In genomic region chr16:54928421-54929089, GRCh38 we compare ENCODE assay signal across 8 cellular contexts. TPM values are rescaled to one million over a fixed set of nuclear protein-coding genes. Genes with fewer than 3 reads are reported as not detected.
DNase-seq lines count a peak whose midpoint lies in the region; ATAC-seq lines count a peak whose summit lies in the region.

No MANE protein-coding gene starts in this region.

- peaks cover 9% of the 10 kb centered on the region for H3K36me3 Mint-ChIP-seq in activated naive CD8-positive, alpha-beta T cell

- intact Hi-C loops in left ventricle myocardium superior (cut with micrococcal nuclease) (loop anchor here (10.0 kb wide), 1 partner anchor 644 kb away; the partner anchor contains the start of gene IRX3), sciatic nerve (cut with DNase I) (no loop called here)

- peaks cover 35% of the 10 kb centered on the region for H3K4me1 Mint-ChIP-seq in activated naive CD8-positive, alpha-beta T cell (ENCODE audit: low read depth)

- H3K4me3 Mint-ChIP-seq in activated naive CD8-positive, alpha-beta T cell: peak overlapping the region; percentile 91

- H3K27me3 Mint-ChIP-seq in activated naive CD8-positive, alpha-beta T cell: peaks cover 41% of the 10 kb centered on the region

- no peak overlapping the region for H3K27ac Mint-ChIP-seq in activated naive CD8-positive, alpha-beta T cell

- ATAC-seq in GM18520 (IDR thresholded peaks at IDR 0.05; ENCODE audit: unreplicated experiment) (peak; percentile 41), HG03025 (IDR thresholded peaks at IDR 0.05; ENCODE audit: low FRiP score, unreplicated experiment) (peak; percentile 42), left ventricle myocardium superior (peak; percentile 64), sciatic nerve (no peak)

- peak in 12 of 14 donors; percentile 25 to 87 (median 66) for DNase-seq in C1 segment of cervical spinal cord (lab: John Stamatoyannopoulos, UW)
- DNase-seq in NCI-H226: peak; percentile 19
- peak; percentile 89 for DNase-seq in left ventricle myocardium superior
- peak; percentile 79 for DNase-seq in sciatic nerve (ENCODE audit: low spot score)
- no peak for DNase-seq in middle frontal gyrus (ENCODE audit: extremely low spot score, low spot score)

- peaks cover 10% of the 10 kb centered on the region for H3K9me3 Mint-ChIP-seq in activated naive CD8-positive, alpha-beta T cell (ENCODE audit: low read depth)

RNA-seq across cellular contexts. Expression of gene IRX5, which starts 2.1 kb away (rescaled TPM):
- total RNA-seq in left ventricle myocardium superior (0.47 TPM), sciatic nerve (0.13 TPM)
